ENCODE assay signal across 1 cellular context in genomic region chr5:119304439-119304838, GRCh38.
TF ChIP-seq lines count a peak whose summit lies in the region.

No MANE protein-coding gene starts in this region.

TF ChIP-seq in HepG2, 621 proteins besides CTCF, POLR2A, EP300 and RAD21:
- TF ChIP-seq MAFF (IDR thresholded peaks at IDR 0.05; ENCODE audit: low read depth, low read length) (no peak), SAP130 (CRISPR knock-in tag; IDR thresholded peaks at IDR 0.05; ENCODE audit: low read depth) (0 out of 2 replicates have a peak, but pooled peaks have one; percentile 16), CEBPB (IDR thresholded peaks at IDR 0.05; ENCODE audit: borderline replicate concordance, low read depth, low read length) (peak; percentile 35; the same call in 1 of the 2 replicates), EZH2 (conservative IDR thresholded peaks at IDR 0.05; ENCODE audit: low read depth, low read length) (no peak), ZNF749 (CRISPR knock-in tag; IDR thresholded peaks at IDR 0.05; ENCODE audit: borderline replicate concordance) (no peak), MED1 (CRISPR knock-in tag; IDR thresholded peaks at IDR 0.05) (no peak), SCMH1 (CRISPR knock-in tag; IDR thresholded peaks at IDR 0.05; ENCODE audit: borderline replicate concordance) (no peak), DNMT3B (CRISPR knock-in tag; conservative IDR thresholded peaks at IDR 0.05) (0 out of 2 replicates have a peak, but pooled peaks have one; percentile 46), SIX1 (CRISPR knock-in tag; IDR thresholded peaks at IDR 0.05; ENCODE audit: borderline replicate concordance) (peak; percentile 56; the same call in 1 of the 2 replicates), KDM5B (CRISPR knock-in tag; IDR thresholded peaks at IDR 0.05; ENCODE audit: borderline replicate concordance) (no peak), CEBPG (CRISPR knock-in tag; IDR thresholded peaks at IDR 0.05) (peak; percentile 38), ZIK1 (CRISPR knock-in tag; IDR thresholded peaks at IDR 0.05; ENCODE audit: borderline replicate concordance, low read depth) (0 out of 2 replicates have a peak, but pooled peaks have one; percentile 49), MBNL3 (CRISPR knock-in tag; conservative IDR thresholded peaks at IDR 0.05) (no peak), SALL2 (CRISPR knock-in tag; IDR thresholded peaks at IDR 0.05) (no peak), ZNF556 (CRISPR knock-in tag; IDR thresholded peaks at IDR 0.05; ENCODE audit: borderline replicate concordance) (no peak), ZNF317 (CRISPR knock-in tag; IDR thresholded peaks at IDR 0.05) (no peak)
TF ChIP-seq in HepG2: peak in this region for 6.
